ENCODE assay signal across 21 cellular contexts in the genomic region with DNA sequence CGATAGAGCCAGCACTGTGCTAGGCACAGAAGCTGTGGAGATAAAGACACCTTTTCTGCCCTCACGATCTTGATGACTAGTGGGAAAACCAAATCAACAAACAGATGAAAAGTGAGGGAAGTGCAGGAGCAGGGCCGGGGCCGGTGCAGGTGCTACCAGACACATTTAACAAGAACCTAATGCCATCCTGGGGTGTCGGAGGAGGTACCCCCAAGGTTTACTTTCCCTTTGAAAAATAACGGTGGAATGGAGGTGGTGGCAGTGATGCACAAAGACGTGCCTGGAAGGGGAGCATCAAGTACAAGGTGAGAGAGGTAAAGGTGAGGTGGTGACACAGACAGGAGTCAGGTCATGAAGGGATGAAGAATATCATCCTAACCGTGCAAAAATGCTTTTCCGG. TPM values are rescaled to one million over a fixed set of nuclear protein-coding genes. Genes with fewer than 3 reads are reported as not detected.
DNase-seq lines count a peak whose midpoint lies in the region; TF ChIP-seq lines count a peak whose summit lies in the region.
"Had no signal": no experiment of that assay in that cellular context is flagged by ENCODE, and none has a peak within 500 bp of the region (broad histone marks: within the 10 kb centered on the region; RNA-seq: fewer than 3 reads in every experiment).

No MANE protein-coding gene starts in this region.

- H3K4me1 Mint-ChIP-seq in osteocyte (ENCODE audit: unreplicated experiment) = no peaks in the 10 kb centered on the region
- H3K4me1 Mint-ChIP-seq: CD14-positive monocyte; CD4-positive, alpha-beta memory T cell; GM23338 had no signal

- DNase-seq in activated CD8-positive, alpha-beta memory T cell treated with anti-CD3 and anti-CD28 coated beads, Interleukin-2, amount 50 U/mL, for 48 hours = peak; percentile 2
- DNase-seq in activated CD8-positive, alpha-beta memory T cell treated with anti-CD3 and anti-CD28 coated beads for 24 hours = no peak
- DNase-seq in ecto neural progenitor cell (ENCODE audit: low spot score) (peak; percentile 39), osteocyte (ENCODE audit: extremely low spot score, unreplicated experiment) (peak; percentile 56), testis (peak; percentile 2), COLO668 (lab: John Stamatoyannopoulos, UW; ENCODE audit: unreplicated experiment) (no peak), kidney tubule cell (ENCODE audit: low spot score) (no peak), superior temporal gyrus (ENCODE audit: extremely low spot score) (no peak)
- DNase-seq: Calu3; CD4-positive, alpha-beta memory T cell; DMS 273 treated with DMSO at 0.1 percent for 48 hours; DMS53; DND-41; EL; H7 had no signal

- TF ChIP-seq POLR2A in testis (IDR thresholded peaks at IDR 0.05) = no peak

- no peaks in the 10 kb centered on the region for H3K27me3 ChIP-seq in testis
- H3K27me3 ChIP-seq: BLaER1 had no signal

- intact Hi-C loops in testis (cut with DNase I; ENCODE audit: low total_unique reads) = no loop called here

- no peaks in the 10 kb centered on the region for H3K4me1 ChIP-seq in testis
- H3K4me1 ChIP-seq: BLaER1 had no signal

- no peaks in the 10 kb centered on the region for H3K9me3 ChIP-seq in testis
- H3K9me3 ChIP-seq: A549 had no signal

- WGBS in testis, 2 donors = 90 to 91% methylated on average over 9 of the region's 9 CpGs

- no peak for TF ChIP-seq CTCF in osteocyte (IDR thresholded peaks at IDR 0.05)
- no peak for TF ChIP-seq CTCF in testis (IDR thresholded peaks at IDR 0.05)

- H3K4me3 Mint-ChIP-seq in osteocyte (ENCODE audit: unreplicated experiment) = no peak overlapping the region
- H3K4me3 Mint-ChIP-seq: CD14-positive monocyte; CD4-positive, alpha-beta memory T cell; GM23338 had no signal

- H3K36me3 ChIP-seq in testis (ENCODE audit: low read depth, missing control alignments) = no peaks in the 10 kb centered on the region
- H3K36me3 ChIP-seq: BLaER1 had no signal

- peaks cover 15% of the 10 kb centered on the region for H3K27me3 Mint-ChIP-seq in osteocyte (ENCODE audit: unreplicated experiment)

- no peak overlapping the region for H3K4me3 ChIP-seq in testis
- H3K4me3 ChIP-seq: A549, BLaER1, GM23338 had no signal

- H3K36me3 Mint-ChIP-seq in osteocyte (ENCODE audit: unreplicated experiment) = no peaks in the 10 kb centered on the region
- H3K36me3 Mint-ChIP-seq: CD14-positive monocyte had no signal

- no peak overlapping the region for H3K27ac Mint-ChIP-seq in osteocyte (ENCODE audit: unreplicated experiment)
- H3K27ac Mint-ChIP-seq: CD14-positive monocyte; CD4-positive, alpha-beta memory T cell; GM23338 had no signal

- H3K27ac ChIP-seq in testis = no peak overlapping the region
- H3K27ac ChIP-seq: 22Rv1, A549, BLaER1 had no signal

- peaks cover 5% of the 10 kb centered on the region for H3K9me3 Mint-ChIP-seq in osteocyte (ENCODE audit: unreplicated experiment)

RNA-seq across cellular contexts. Expression of gene SLC6A13, which starts 22.1 kb away (rescaled TPM):
- 0.43 TPM in 1 of 2 replicates, not detected in the other for total RNA-seq in osteocyte
- total RNA-seq in testis = 10 to 100 TPM in 1 of 2 donors, 1 to 10 TPM in 1; 3.5 to 12.5 TPM
- 4.7 TPM for polyA plus RNA-seq in testis (ENCODE audit: insufficient read depth, low read depth, low replicate concordance)
- total RNA-seq: G401, GM23338, H7 had no signal
- polyA plus RNA-seq: CD14-positive monocyte, GM23338 had no signal

RNA-seq across cellular contexts. Expression of gene SLC6A12, which starts 26.6 kb away (rescaled TPM):
- not detected in 2 replicates for total RNA-seq in osteocyte
- 10 to 100 TPM in 1 of 2 donors, 1 to 10 TPM in 1; 3.8 to 12.5 TPM for total RNA-seq in testis
- 6.4 TPM for polyA plus RNA-seq in testis (ENCODE audit: insufficient read depth, low read depth, low replicate concordance)
- total RNA-seq: G401 had no signal
- polyA plus RNA-seq: CD4-positive, alpha-beta memory T cell; GM23338 had no signal

Comparison
In these comparisons a context has a peak if more than half of its experiments do, and no peak if none do; other contexts are left out.
1. DNase-seq: peak in activated CD8-positive, alpha-beta memory T cell treated with anti-CD3 and anti-CD28 coated beads, Interleukin-2, amount 50 U/mL, for 48 hours (single experiment), ecto neural progenitor cell (single experiment), osteocyte (single experiment) and testis (single experiment); none in activated CD8-positive, alpha-beta memory T cell treated with anti-CD3 and anti-CD28 coated beads for 24 hours (single experiment), COLO668 (single experiment), kidney tubule cell (single experiment) and superior temporal gyrus (single experiment).